Comparison of ENCODE assay signal across 1 cellular context in genomic region chr19:6476155-6476895, GRCh38.
TF ChIP-seq lines count a peak whose summit lies in the region.

No MANE protein-coding gene starts in this region.

TF ChIP-seq in HepG2, 621 proteins besides CTCF, POLR2A, EP300 and RAD21 (continued from another document and continues in another):
- no peak for TF ChIP-seq ZXDC (CRISPR knock-in tag; IDR thresholded peaks at IDR 0.05)
- TF ChIP-seq YEATS2 (CRISPR knock-in tag; IDR thresholded peaks at IDR 0.05; ENCODE audit: borderline replicate concordance): peak; percentile 31; the same call in 1 of the 2 replicates
- TF ChIP-seq SRF (IDR thresholded peaks at IDR 0.05; ENCODE audit: low read depth, low read length): peak; percentile 50; the same call in 1 of the 2 replicates
- no peak for TF ChIP-seq ZNF20 (CRISPR knock-in tag; IDR thresholded peaks at IDR 0.05)
- TF ChIP-seq ZBTB4 (CRISPR knock-in tag; IDR thresholded peaks at IDR 0.05; ENCODE audit: borderline replicate concordance): no peak
- no peak for TF ChIP-seq HOXA5 (CRISPR knock-in tag; IDR thresholded peaks at IDR 0.05)
- TF ChIP-seq SP5 (CRISPR knock-in tag; IDR thresholded peaks at IDR 0.05; ENCODE audit: borderline replicate concordance, low read depth): peak; percentile 27; the same call in 1 of the 2 replicates
- TF ChIP-seq CREB1 (IDR thresholded peaks at IDR 0.05): peak; percentile 88
- peak; percentile 88 for TF ChIP-seq CREB1 (CRISPR knock-in tag; IDR thresholded peaks at IDR 0.05)
- no peak for TF ChIP-seq ZNF605 (CRISPR knock-in tag; IDR thresholded peaks at IDR 0.05)
- no peak for TF ChIP-seq HIVEP1 (CRISPR knock-in tag; IDR thresholded peaks at IDR 0.05)
- TF ChIP-seq SRSF1 (optimal IDR thresholded peaks at IDR 0.05; ENCODE audit: low read depth, low read length): peak; percentile 10
- TF ChIP-seq SP1 (IDR thresholded peaks at IDR 0.05): no peak
- TF ChIP-seq SP1 (CRISPR knock-in tag; IDR thresholded peaks at IDR 0.05): peak; percentile 80
- 0 out of 2 replicates have a peak, but pooled peaks have one; percentile 32 for TF ChIP-seq MEF2D (CRISPR knock-in tag; IDR thresholded peaks at IDR 0.05)
- TF ChIP-seq PBX2 (CRISPR knock-in tag; IDR thresholded peaks at IDR 0.05): no peak
- peak; percentile 28; the same call in 1 of the 2 replicates for TF ChIP-seq TBX2 (CRISPR knock-in tag; IDR thresholded peaks at IDR 0.05; ENCODE audit: borderline replicate concordance)
- no peak for TF ChIP-seq RNF219 (CRISPR knock-in tag; IDR thresholded peaks at IDR 0.05)
- no peak for TF ChIP-seq ZNF549 (CRISPR knock-in tag; IDR thresholded peaks at IDR 0.05)
- TF ChIP-seq ZSCAN9 (CRISPR knock-in tag; IDR thresholded peaks at IDR 0.05; ENCODE audit: borderline replicate concordance): no peak
- TF ChIP-seq FOXA3 (CRISPR knock-in tag; IDR thresholded peaks at IDR 0.05): no peak
- no peak for TF ChIP-seq AKAP8 (CRISPR knock-in tag; IDR thresholded peaks at IDR 0.05)
- 0 out of 2 replicates have a peak, but pooled peaks have one; percentile 20 for TF ChIP-seq ZGPAT (CRISPR knock-in tag; IDR thresholded peaks at IDR 0.05)
- TF ChIP-seq ZBTB42 (CRISPR knock-in tag; IDR thresholded peaks at IDR 0.05): no peak
- TF ChIP-seq ZFAT (CRISPR knock-in tag; conservative IDR thresholded peaks at IDR 0.05): no peak
- TF ChIP-seq CHCHD3 (CRISPR knock-in tag; IDR thresholded peaks at IDR 0.05): no peak
- TF ChIP-seq E2F5 (CRISPR knock-in tag; conservative IDR thresholded peaks at IDR 0.05): no peak
- no peak for TF ChIP-seq TFDP2 (CRISPR knock-in tag; IDR thresholded peaks at IDR 0.05)
- peak; percentile 39; the same call in 1 of the 2 replicates for TF ChIP-seq SALL1 (CRISPR knock-in tag; IDR thresholded peaks at IDR 0.05)
- TF ChIP-seq CENPBD1 (CRISPR knock-in tag; IDR thresholded peaks at IDR 0.05; ENCODE audit: borderline replicate concordance, low read depth): no peak
- TF ChIP-seq ZNF501 (CRISPR knock-in tag; IDR thresholded peaks at IDR 0.05): peak; percentile 48; the same call in 1 of the 2 replicates
- no peak for TF ChIP-seq KDM2A (CRISPR knock-in tag; IDR thresholded peaks at IDR 0.05; ENCODE audit: borderline replicate concordance, low read depth)
- TF ChIP-seq ZNF274 (CRISPR knock-in tag; IDR thresholded peaks at IDR 0.05): 0 out of 2 replicates have a peak, but pooled peaks have one; percentile 61
- no peak; a peak in 1 of 4 replicates for TF ChIP-seq HMGXB4 (CRISPR knock-in tag; IDR thresholded peaks at IDR 0.05; ENCODE audit: borderline replicate concordance in 1 of 2, low read depth in 1 of 2)
- 0 out of 2 replicates have a peak, but pooled peaks have one; percentile 12 for TF ChIP-seq ZNF276 (CRISPR knock-in tag; IDR thresholded peaks at IDR 0.05; ENCODE audit: low read depth)
- TF ChIP-seq ZNF530 (CRISPR knock-in tag; IDR thresholded peaks at IDR 0.05; ENCODE audit: low read depth): no peak
- TF ChIP-seq CEBPZ (IDR thresholded peaks at IDR 0.05; ENCODE audit: low read length): no peak
- no peak for TF ChIP-seq LCORL (IDR thresholded peaks at IDR 0.05)
- no peak for TF ChIP-seq LCORL (CRISPR knock-in tag; IDR thresholded peaks at IDR 0.05)
- peak; percentile 40; the same call in 1 of the 2 replicates for TF ChIP-seq ZFX (CRISPR knock-in tag; IDR thresholded peaks at IDR 0.05; ENCODE audit: low read depth)
- no peak for TF ChIP-seq KDM5A (IDR thresholded peaks at IDR 0.05; ENCODE audit: borderline replicate concordance, low read length)
